20 cellular contexts compared by ENCODE assay signal in genomic region chr6:157063935-157064322, GRCh38.
DNase-seq lines count a peak whose midpoint lies in the region; ATAC-seq, FAIRE-seq and TF ChIP-seq lines count a peak whose summit lies in the region.
"Had no signal": no experiment of that assay in that cellular context is flagged by ENCODE, and none has a peak within 500 bp of the region (broad histone marks: within the 10 kb centered on the region; RNA-seq: fewer than 3 reads in every experiment).

No MANE protein-coding gene starts in this region.

- no peak overlapping the region for H3K4me3 Mint-ChIP-seq in activated CD4-positive, alpha-beta memory T cell treated with anti-CD3 and anti-CD28 coated beads for 36 hours
- H3K4me3 Mint-ChIP-seq in activated CD4-positive, alpha-beta memory T cell treated with anti-CD3 and anti-CD28 coated beads, Interleukin-2, amount 10 ng/mL, durations not matched to agents 7 days and 5 days, result no peak overlapping the region
- H3K4me3 Mint-ChIP-seq in mesothelial cell of epicardium (no peak overlapping the region), type B pancreatic cell (no peak overlapping the region)
- H3K4me3 Mint-ChIP-seq: CD14-positive monocyte, H9 had no signal

- peaks cover 62% of the 10 kb centered on the region for H3K4me1 Mint-ChIP-seq in activated CD4-positive, alpha-beta memory T cell treated with anti-CD3 and anti-CD28 coated beads for 36 hours (ENCODE audit: low read depth)
- peaks cover 42% of the 10 kb centered on the region for H3K4me1 Mint-ChIP-seq in activated CD4-positive, alpha-beta memory T cell treated with anti-CD3 and anti-CD28 coated beads, Interleukin-2, amount 10 ng/mL, durations not matched to agents 7 days and 5 days
- H3K4me1 Mint-ChIP-seq in mesothelial cell of epicardium (peaks cover 50% of the 10 kb centered on the region), type B pancreatic cell (ENCODE audit: unreplicated experiment) (peaks cover 51% of the 10 kb centered on the region)

- H3K79me2 ChIP-seq in Loucy (ENCODE audit: insufficient read depth, low read length), result peaks cover 79% of the 10 kb centered on the region
- peaks cover 5% of the 10 kb centered on the region for H3K79me2 ChIP-seq in HepG2 (ENCODE audit: insufficient read depth, low read length)

- in situ Hi-C loops in HepG2 (cut with HindIII; ENCODE audit: extremely low pct_ligation_motif_present, low pct_unique_long_range_greater_than_20kb), result no loop called here

- H3K9me3 ChIP-seq in Loucy (ENCODE audit: insufficient read depth, low read depth, low read length) (no peaks in the 10 kb centered on the region), HepG2 (ENCODE audit: low read length) (no peaks in the 10 kb centered on the region), right lobe of liver (no peaks in the 10 kb centered on the region)

- no peaks in the 10 kb centered on the region for H3K27me3 Mint-ChIP-seq in activated CD4-positive, alpha-beta memory T cell treated with anti-CD3 and anti-CD28 coated beads for 36 hours
- H3K27me3 Mint-ChIP-seq in activated CD4-positive, alpha-beta memory T cell treated with anti-CD3 and anti-CD28 coated beads, Interleukin-2, amount 10 ng/mL, durations not matched to agents 7 days and 5 days, result no peaks in the 10 kb centered on the region
- H3K27me3 Mint-ChIP-seq in mesothelial cell of epicardium (ENCODE audit: low read depth), result no peaks in the 10 kb centered on the region
- H3K27me3 Mint-ChIP-seq in type B pancreatic cell, result no peaks in the 10 kb centered on the region

- H3K4me3 ChIP-seq in Loucy (ENCODE audit: low read length, poor library complexity, severe bottlenecking), result no peak overlapping the region
- no peak overlapping the region for H3K4me3 ChIP-seq in HepG2 (replicated peaks in 1 of 3; ENCODE audit: insufficient read depth in 1 of 3, low read depth in 2 of 3, low read length in 3 of 3)
- H3K4me3 ChIP-seq in right lobe of liver, result no peak overlapping the region
- H3K4me3 ChIP-seq: SK-N-MC had no signal

- peak overlapping the region; percentile 42 for H3K27ac Mint-ChIP-seq in activated CD4-positive, alpha-beta memory T cell treated with anti-CD3 and anti-CD28 coated beads for 36 hours
- H3K27ac Mint-ChIP-seq in activated CD4-positive, alpha-beta memory T cell treated with anti-CD3 and anti-CD28 coated beads, Interleukin-2, amount 10 ng/mL, durations not matched to agents 7 days and 5 days, result no peak overlapping the region
- H3K27ac Mint-ChIP-seq in mesothelial cell of epicardium (peak overlapping the region; percentile 90), type B pancreatic cell (peak overlapping the region; percentile 80)

- H3K4me2 ChIP-seq in Loucy (ENCODE audit: low read depth, low read length, poor library complexity, severe bottlenecking), result peak overlapping the region; percentile 40
- H3K4me2 ChIP-seq in HepG2 (ENCODE audit: low read depth, low read length), result no peak overlapping the region

- 97% methylated on average over 5 of the region's 5 CpGs for WGBS in HepG2 (ENCODE audit: low lambda C conversion rate)
- 89% methylated on average over 5 of the region's 5 CpGs for WGBS in right lobe of liver (ENCODE audit: insufficient coverage, low coverage, low lambda C conversion rate, missing lambda C conversion rate)

- ATAC-seq in HepG2 (no peak), right lobe of liver (no peak)

- POLR2A ChIA-PET in activated CD4-positive, alpha-beta memory T cell treated with anti-CD3 and anti-CD28 coated beads for 36 hours (lab: Charles Lee), result no interaction called here
- POLR2A ChIA-PET in activated CD4-positive, alpha-beta memory T cell treated with anti-CD3 and anti-CD28 coated beads, Interleukin-2, amount 10 ng/mL, durations not matched to agents 7 days and 5 days (lab: Charles Lee), result interaction anchor here (1.1 kb wide), 1 partner anchor 9 kb away, joined by 3 read pairs; no protein-coding TSS in a partner anchor
- POLR2A ChIA-PET in HepG2 (lab: Yijun Ruan, JAX), result no interaction called here

- no peaks in the 10 kb centered on the region for H3F3A ChIP-seq in Loucy (ENCODE audit: low read depth)

- no peaks in the 10 kb centered on the region for H3K36me3 ChIP-seq in Loucy (ENCODE audit: insufficient read depth, low read length)
- H3K36me3 ChIP-seq in HepG2 (replicated peaks in 1 of 2; ENCODE audit: control insufficient read depth in 1 of 2, insufficient read depth in 2 of 2, low read length in 2 of 2), result peaks cover 3 to 5% of the 10 kb centered on the region in 2 experiments; a peak in 3 of 5 replicates
- peaks cover 0 to 1% (median 0%) of the 10 kb centered on the region in 4 donors for H3K36me3 ChIP-seq in right lobe of liver

- H3K36me3 Mint-ChIP-seq in activated CD4-positive, alpha-beta memory T cell treated with anti-CD3 and anti-CD28 coated beads for 36 hours, result no peaks in the 10 kb centered on the region
- H3K36me3 Mint-ChIP-seq in activated CD4-positive, alpha-beta memory T cell treated with anti-CD3 and anti-CD28 coated beads, Interleukin-2, amount 10 ng/mL, durations not matched to agents 7 days and 5 days (ENCODE audit: low read depth), result peaks cover 14% of the 10 kb centered on the region
- H3K36me3 Mint-ChIP-seq in mesothelial cell of epicardium (no peaks in the 10 kb centered on the region), type B pancreatic cell (no peaks in the 10 kb centered on the region)

- H3K27me3 ChIP-seq in Loucy (ENCODE audit: insufficient read depth, low read length, poor library complexity, severe bottlenecking) (no peaks in the 10 kb centered on the region), HepG2 (ENCODE audit: control insufficient read depth in 1 of 2, insufficient read depth in 2 of 2, low read length in 2 of 2) (no peaks in the 10 kb centered on the region), right lobe of liver (no peaks in the 10 kb centered on the region)

- TF ChIP-seq EP300 in HepG2 (IDR thresholded peaks at IDR 0.05; ENCODE audit: low read depth in 2 of 2, low read length in 2 of 2) (no peak), HepG2 (CRISPR knock-in tag; IDR thresholded peaks at IDR 0.05; ENCODE audit: borderline replicate concordance) (no peak)

- intact Hi-C loops in activated CD4-positive, alpha-beta memory T cell treated with anti-CD3 and anti-CD28 coated beads for 36 hours (cut with micrococcal nuclease), result no loop called here
- intact Hi-C loops in HepG2 (cut with micrococcal nuclease; ENCODE audit: unreplicated experiment) (no loop called here), right lobe of liver (cut with DNase I) (no loop called here)

- H3K9me3 Mint-ChIP-seq in activated CD4-positive, alpha-beta memory T cell treated with anti-CD3 and anti-CD28 coated beads for 36 hours, result no peaks in the 10 kb centered on the region
- H3K9me3 Mint-ChIP-seq in activated CD4-positive, alpha-beta memory T cell treated with anti-CD3 and anti-CD28 coated beads, Interleukin-2, amount 10 ng/mL, durations not matched to agents 7 days and 5 days, result no peaks in the 10 kb centered on the region
- H3K9me3 Mint-ChIP-seq in mesothelial cell of epicardium (no peaks in the 10 kb centered on the region), type B pancreatic cell (no peaks in the 10 kb centered on the region)
- H3K9me3 Mint-ChIP-seq: CD14-positive monocyte, H9 had no signal

- H3K9ac ChIP-seq in Loucy (ENCODE audit: low read depth, low read length, poor library complexity, severe bottlenecking), result no peak overlapping the region
- no peak overlapping the region for H3K9ac ChIP-seq in HepG2 (ENCODE audit: insufficient read depth, low read depth, low read length)

- H3K27ac ChIP-seq in HepG2 (ENCODE audit: extremely low read length, insufficient read depth, low read length) (no peak overlapping the region), right lobe of liver (no peak overlapping the region)
- H3K27ac ChIP-seq: 22Rv1, SK-N-MC had no signal

- no peak for FAIRE-seq in HepG2 (lab: Jason Lieb, UNC)
- FAIRE-seq: RCC 7860 had no signal

- no peak for TF ChIP-seq POLR2A in HepG2 (IDR thresholded peaks at IDR 0.05; ENCODE audit: insufficient read depth in 1 of 2, low read depth in 2 of 2, low read length in 2 of 2)
- no peak for TF ChIP-seq POLR2A in right lobe of liver (IDR thresholded peaks at IDR 0.05)

- H3K4me1 ChIP-seq in Loucy (ENCODE audit: insufficient read depth, low read length, poor library complexity, severe bottlenecking) (peaks cover 72% of the 10 kb centered on the region), HepG2 (ENCODE audit: insufficient read depth, low read length) (peaks cover 45% of the 10 kb centered on the region), right lobe of liver (peaks cover 0 to 8% (median 0%) of the 10 kb centered on the region in 4 donors)

- no peak for TF ChIP-seq CTCF in Loucy (conservative IDR thresholded peaks at IDR 0.05; ENCODE audit: low read length)
- no peak for TF ChIP-seq CTCF in mesothelial cell of epicardium (IDR thresholded peaks at IDR 0.05; ENCODE audit: unreplicated experiment)
- TF ChIP-seq CTCF in type B pancreatic cell (conservative IDR thresholded peaks at IDR 0.05), result no peak
- no peak for TF ChIP-seq CTCF in HepG2 (CRISPR knock-in tag; IDR thresholded peaks at IDR 0.05)
- no peak for TF ChIP-seq CTCF in right lobe of liver (IDR thresholded peaks at IDR 0.05)

- no peak for DNase-seq in activated CD4-positive, alpha-beta memory T cell treated with anti-CD3 and anti-CD28 coated beads for 36 hours
- DNase-seq in activated CD4-positive, alpha-beta memory T cell treated with anti-CD3 and anti-CD28 coated beads, Interleukin-2, amount 10 ng/mL, durations not matched to agents 7 days and 5 days, result no peak
- DNase-seq in mesothelial cell of epicardium (ENCODE audit: low spot score in 2 of 2, unreplicated experiment in 2 of 2) (no peak), type B pancreatic cell (ENCODE audit: extremely low spot score, unreplicated experiment) (no peak), HepG2 (ENCODE audit: low spot score) (no peak), right lobe of liver (no peak)
- no peak for DNase-seq in activated CD4-positive, alpha-beta T cell treated with anti-CD3 and anti-CD28 coated beads for 48 hours
- DNase-seq: AML-193, DND-41, GDM1, H9, NCI-H1092 treated with DMSO at 0.1 percent for 48 hours, NCI-H2081, NCI-H446 treated with DMSO at 0.1 percent for 48 hours, SHP77 had no signal

- CTCF ChIA-PET in activated CD4-positive, alpha-beta memory T cell treated with anti-CD3 and anti-CD28 coated beads for 36 hours (lab: Charles Lee), result no interaction called here
- CTCF ChIA-PET in activated CD4-positive, alpha-beta memory T cell treated with anti-CD3 and anti-CD28 coated beads, Interleukin-2, amount 10 ng/mL, durations not matched to agents 7 days and 5 days (lab: Charles Lee), result no interaction called here
- CTCF ChIA-PET in HepG2 (lab: Yijun Ruan, JAX; ENCODE audit: low intra/inter-chr PET ratio, low total read pairs), result no interaction called here

- H4K20me1 ChIP-seq in Loucy (ENCODE audit: insufficient read depth, low read length, poor library complexity, severe bottlenecking), result peaks cover 19% of the 10 kb centered on the region
- H4K20me1 ChIP-seq in HepG2 (ENCODE audit: insufficient read depth, low read length), result no peaks in the 10 kb centered on the region

- H3K9me2 ChIP-seq in Loucy (replicated peaks; ENCODE audit: low read depth, low read length), result no peaks in the 10 kb centered on the region

- H2AFZ ChIP-seq in Loucy (ENCODE audit: low read length), result no peak overlapping the region
- H2AFZ ChIP-seq in HepG2 (ENCODE audit: low read length), result no peak overlapping the region

- TF ChIP-seq RAD21 in HepG2 (CRISPR knock-in tag; IDR thresholded peaks at IDR 0.05), result no peak

- BruUV-seq in HepG2 (replicated peaks; lab: Mats Ljungman, UMichigan), result no TSS peak
